Comparison of ENCODE assay signal across 8 cellular contexts in genomic region chr21:45313682-45314081, GRCh38.
"Had no signal": no experiment of that assay in that cellular context is flagged by ENCODE, and none has a peak within 500 bp of the region (broad histone marks: within the 10 kb centered on the region; RNA-seq: fewer than 3 reads in every experiment).

No MANE protein-coding gene starts in this region.

- H3K27ac Mint-ChIP-seq: HFFc6, IgD-negative memory B cell had no signal

- H2AFZ ChIP-seq: GM23248 had no signal

- ATAC-seq: HCT116 had no signal

- H3K4me1 Mint-ChIP-seq: IgD-negative memory B cell had no signal

- H3K9ac ChIP-seq: GM23248 had no signal

- H3K4me3 Mint-ChIP-seq: HFFc6, IgD-negative memory B cell had no signal

- DNase-seq: GM23248, GOT3, H7, HFFc6, KG1 had no signal

- H3K36me3 ChIP-seq: HAP-1 had no signal

- H3K4me3 ChIP-seq: GM23248, HAP-1 had no signal

- H3K27ac ChIP-seq: GM23248 had no signal

- H3K36me3 Mint-ChIP-seq: IgD-negative memory B cell had no signal
